In the genomic region with DNA sequence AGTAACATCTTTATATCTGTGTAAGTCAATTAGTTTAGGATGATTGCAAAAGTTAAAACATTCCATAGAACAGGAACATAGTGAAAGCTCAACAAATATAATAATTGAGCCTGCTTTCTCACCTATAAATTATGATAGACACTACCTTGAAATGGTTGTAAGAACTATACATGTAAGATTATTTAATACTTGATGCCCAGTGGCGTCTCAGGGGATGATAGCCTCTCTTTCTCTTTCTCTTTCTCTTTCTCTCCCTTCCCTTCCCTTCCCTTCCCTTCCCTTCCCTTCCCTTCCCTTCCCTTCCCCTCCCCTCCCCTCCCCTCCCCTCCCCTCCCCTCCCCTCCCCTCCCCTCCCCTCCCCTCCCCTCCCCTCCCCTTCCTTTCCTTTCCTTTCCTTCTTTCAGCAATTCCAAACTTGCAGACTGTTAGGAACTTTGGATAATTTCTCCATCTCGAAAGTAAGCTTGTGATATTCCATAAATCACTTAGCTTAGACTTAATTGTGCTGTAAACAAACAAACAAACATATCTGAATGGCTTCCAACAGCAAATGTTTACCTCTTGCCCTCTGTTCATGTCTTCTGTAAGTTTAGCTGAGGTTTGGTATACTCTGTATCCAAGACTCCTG, we compare ENCODE assay signal across 9 cellular contexts.
"Had no signal": no experiment of that assay in that cellular context is flagged by ENCODE, and none has a peak within 500 bp of the region (broad histone marks: within the 10 kb centered on the region; RNA-seq: fewer than 3 reads in every experiment).

No MANE protein-coding gene starts in this region.

- H3K36me3 ChIP-seq: HAP-1 had no signal

- H3K4me1 ChIP-seq: HAP-1 had no signal

- H3K27ac ChIP-seq: GM23248 had no signal

- H3K4me3 ChIP-seq: GM23248, HAP-1 had no signal

- H3K4me3 Mint-ChIP-seq: H9, HFFc6 had no signal

- FAIRE-seq: H1, H54 had no signal

- H2AFZ ChIP-seq: GM23248 had no signal

- DNase-seq: GM23248, GOT3, H9, HCEC 1CT, HFFc6 had no signal

- H3K9ac ChIP-seq: GM23248 had no signal

- ATAC-seq: HCT116 had no signal

- H3K9me3 ChIP-seq: HAP-1 had no signal

- H3K27ac Mint-ChIP-seq: H9, HFFc6 had no signal
